Comparison of ENCODE assay signal across 8 cellular contexts in the genomic region with DNA sequence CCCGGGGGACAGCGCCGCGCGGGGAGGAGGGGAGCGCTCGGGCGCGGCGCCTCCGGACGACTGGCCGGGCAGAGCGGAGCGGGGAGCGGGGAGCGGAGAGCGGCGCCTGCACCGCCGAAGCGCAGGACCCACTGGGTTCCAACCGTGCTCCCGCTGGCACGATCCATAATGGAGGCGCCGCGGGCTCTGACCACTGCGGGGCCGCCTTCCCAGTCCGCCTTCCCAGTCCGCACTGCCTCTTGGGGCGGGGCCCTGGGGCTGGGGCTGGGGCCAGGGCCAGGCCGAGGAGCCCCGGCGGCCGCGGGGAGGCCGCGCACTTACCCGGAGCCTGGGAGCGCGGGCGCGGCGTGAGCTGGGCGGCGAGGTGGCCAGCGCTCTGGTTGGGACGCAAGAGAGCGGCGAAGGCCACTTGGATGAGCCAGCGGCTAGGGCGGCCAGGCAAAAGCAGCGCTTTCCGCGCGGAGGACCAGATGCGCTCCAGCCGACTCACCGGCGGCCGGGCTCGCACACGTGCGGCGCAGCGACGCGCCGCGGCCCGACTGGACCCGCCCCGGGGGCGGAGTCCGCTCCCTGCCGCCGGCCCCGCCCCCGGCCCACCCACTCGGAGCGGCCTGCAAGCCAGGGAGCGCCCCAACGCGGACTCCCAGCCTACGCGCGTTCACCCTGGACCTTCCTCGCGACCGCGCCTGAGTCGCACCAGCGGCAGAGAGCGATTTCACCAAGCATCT. TPM values are rescaled to one million over a fixed set of nuclear protein-coding genes. Genes with fewer than 3 reads are reported as not detected.
DNase-seq lines count a peak whose midpoint lies in the region; ATAC-seq lines count a peak whose summit lies in the region.

A gene with protein sequence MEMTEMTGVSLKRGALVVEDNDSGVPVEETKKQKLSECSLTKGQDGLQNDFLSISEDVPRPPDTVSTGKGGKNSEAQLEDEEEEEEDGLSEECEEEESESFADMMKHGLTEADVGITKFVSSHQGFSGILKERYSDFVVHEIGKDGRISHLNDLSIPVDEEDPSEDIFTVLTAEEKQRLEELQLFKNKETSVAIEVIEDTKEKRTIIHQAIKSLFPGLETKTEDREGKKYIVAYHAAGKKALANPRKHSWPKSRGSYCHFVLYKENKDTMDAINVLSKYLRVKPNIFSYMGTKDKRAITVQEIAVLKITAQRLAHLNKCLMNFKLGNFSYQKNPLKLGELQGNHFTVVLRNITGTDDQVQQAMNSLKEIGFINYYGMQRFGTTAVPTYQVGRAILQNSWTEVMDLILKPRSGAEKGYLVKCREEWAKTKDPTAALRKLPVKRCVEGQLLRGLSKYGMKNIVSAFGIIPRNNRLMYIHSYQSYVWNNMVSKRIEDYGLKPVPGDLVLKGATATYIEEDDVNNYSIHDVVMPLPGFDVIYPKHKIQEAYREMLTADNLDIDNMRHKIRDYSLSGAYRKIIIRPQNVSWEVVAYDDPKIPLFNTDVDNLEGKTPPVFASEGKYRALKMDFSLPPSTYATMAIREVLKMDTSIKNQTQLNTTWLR (minus strand): TSS at position 541 of the 728 bp plus-strand sequence. CDS start 13,759 bp downstream, outside the sequence.

- peak within 1 kb of the TSS; percentile 71 to 73 for H3K4me3 ChIP-seq in CD4-positive, alpha-beta memory T cell (ENCODE audit: low read length in 2 of 2)
- H3K4me3 ChIP-seq in effector memory CD4-positive, alpha-beta T cell (ENCODE audit: insufficient read depth, low read depth, low read length, poor library complexity, severe bottlenecking), result peak within 1 kb of the TSS; percentile 78
- H3K4me3 ChIP-seq in mesenchymal stem cell (ENCODE audit: insufficient read depth in 1 of 2, low read depth in 1 of 2, low read length in 2 of 2), result peak within 1 kb of the TSS; percentile 72 to 86

- no peaks in the 10 kb centered on the region for H3K27me3 ChIP-seq in CD4-positive, alpha-beta memory T cell (ENCODE audit: insufficient read depth, low read length)
- H3K27me3 ChIP-seq in effector memory CD4-positive, alpha-beta T cell (replicated peaks; ENCODE audit: control insufficient read depth, insufficient read depth, low read length, poor library complexity, severe bottlenecking), result no peaks in the 10 kb centered on the region
- H3K27me3 ChIP-seq in mesenchymal stem cell (ENCODE audit: control insufficient read depth in 1 of 2, insufficient read depth in 1 of 2, low read length in 2 of 2), result no peaks in the 10 kb centered on the region

- H3K4me3 Mint-ChIP-seq in CD4-positive, alpha-beta memory T cell, result peak within 1 kb of the TSS; percentile 91 to 99 (median 94)

- H2AK5ac ChIP-seq in mesenchymal stem cell (ENCODE audit: low read length, severe bottlenecking), result no peak within 1 kb of the TSS

- no peaks in the 10 kb centered on the region for H3K9me3 ChIP-seq in CD4-positive, alpha-beta memory T cell (ENCODE audit: control insufficient read depth in 1 of 2, low read length in 2 of 2)
- H3K9me3 ChIP-seq in effector memory CD4-positive, alpha-beta T cell (ENCODE audit: control insufficient read depth, low read length), result no peaks in the 10 kb centered on the region
- H3K9me3 ChIP-seq in mesenchymal stem cell (ENCODE audit: control insufficient read depth, low read length), result no peaks in the 10 kb centered on the region

- no peaks in the 10 kb centered on the region for H3K36me3 ChIP-seq in CD4-positive, alpha-beta memory T cell (ENCODE audit: insufficient read depth, low read length)
- H3K36me3 ChIP-seq in effector memory CD4-positive, alpha-beta T cell (ENCODE audit: control insufficient read depth, insufficient read depth, low read length), result no peaks in the 10 kb centered on the region
- peaks cover 6 to 7% of the 10 kb centered on the region in 2 experiments for H3K36me3 ChIP-seq in mesenchymal stem cell (ENCODE audit: control insufficient read depth in 1 of 2, insufficient read depth in 2 of 2, low read depth in 1 of 2, low read length in 2 of 2)

- H3K27ac ChIP-seq in CD4-positive, alpha-beta memory T cell (ENCODE audit: low read depth, low read length), result peak within 1 kb of the TSS; percentile 37
- peak within 1 kb of the TSS; percentile 49 for H3K27ac ChIP-seq in effector memory CD4-positive, alpha-beta T cell (ENCODE audit: insufficient read depth, low read length, poor library complexity, severe bottlenecking)
- H3K27ac ChIP-seq in mesenchymal stem cell (ENCODE audit: low read length, poor library complexity, severe bottlenecking), result peak within 1 kb of the TSS; percentile 84

- H3K23ac ChIP-seq in mesenchymal stem cell (ENCODE audit: low read length in 2 of 2), result peak within 1 kb of the TSS in 1 of 2 experiments; percentile 93

- peaks cover 6 to 23% (median 9%) of the 10 kb centered on the region in 4 donors for H3K4me1 Mint-ChIP-seq in CD4-positive, alpha-beta memory T cell

- H3K27ac Mint-ChIP-seq in CD4-positive, alpha-beta memory T cell, result peak within 1 kb of the TSS; percentile 83 to 95 (median 87)

- peak within 1 kb of the TSS; percentile 75 for H4K91ac ChIP-seq in mesenchymal stem cell (ENCODE audit: low read length)

- H3K36me3 Mint-ChIP-seq in CD4-positive, alpha-beta memory T cell, result peaks cover 0 to 3% of the 10 kb centered on the region in 2 donors

- peak within 1 kb of the TSS; percentile 79 to 94 for H3K18ac ChIP-seq in mesenchymal stem cell (ENCODE audit: low read depth in 1 of 2, low read length in 2 of 2)

- CTCF ChIA-PET in CD4-positive, alpha-beta memory T cell (lab: Charles Lee; ENCODE audit: partially characterized antibody), result interaction anchor here (1.6 to 3.7 kb wide), 2 partner anchors 10 kb away, joined by 6 to 22 read pairs; a partner anchor contains a TSS

- H3K9ac ChIP-seq in mesenchymal stem cell (ENCODE audit: low read length), result peak within 1 kb of the TSS; percentile 92

- H2BK12ac ChIP-seq in mesenchymal stem cell (ENCODE audit: low read length in 2 of 2), result peak within 1 kb of the TSS in 1 of 2 experiments; percentile 84

- peaks cover 1% of the 10 kb centered on the region for H3K79me1 ChIP-seq in mesenchymal stem cell (replicated peaks; ENCODE audit: low read length, poor library complexity, severe bottlenecking)

- peak; percentile 82 for ATAC-seq in GM19452 (IDR thresholded peaks at IDR 0.05; ENCODE audit: unreplicated experiment)
- peak; percentile 40 for ATAC-seq in HG03575 (IDR thresholded peaks at IDR 0.05; ENCODE audit: extremely low read depth, insufficient number of reproducible peaks, low FRiP score, unreplicated experiment)

- H3K4ac ChIP-seq in mesenchymal stem cell (ENCODE audit: low read depth in 1 of 2, low read length in 2 of 2), result peak within 1 kb of the TSS; percentile 64 to 69

- peak within 1 kb of the TSS; percentile 79 for H2BK120ac ChIP-seq in mesenchymal stem cell (ENCODE audit: low read depth, low read length)

- POLR2A ChIA-PET in CD4-positive, alpha-beta memory T cell (lab: Charles Lee; ENCODE audit: partially characterized antibody), result interaction anchor here (4.4 kb wide), 1 partner anchor 10 kb away, joined by 38 read pairs; a partner anchor contains a TSS

- WGBS in mesenchymal stem cell, result under 1% methylated on average over 79 of the region's 96 CpGs

- H2AFZ ChIP-seq in mesenchymal stem cell (ENCODE audit: low read depth, low read length), result peak within 1 kb of the TSS; percentile 91

- intact Hi-C loops in CD4-positive, alpha-beta memory T cell (cut with micrococcal nuclease), result loop anchor here (1.0 kb wide), 1 partner anchor 10 kb away; a partner anchor contains a TSS

- H4K8ac ChIP-seq in mesenchymal stem cell (ENCODE audit: low read length), result peak within 1 kb of the TSS; percentile 94

- H3K4me2 ChIP-seq in mesenchymal stem cell (ENCODE audit: low read length, poor library complexity, severe bottlenecking), result peak within 1 kb of the TSS; percentile 78

- peak within 1 kb of the TSS; percentile 83 for H2BK15ac ChIP-seq in mesenchymal stem cell (ENCODE audit: low read depth, poor library complexity, severe bottlenecking)

- H3K4me1 ChIP-seq in CD4-positive, alpha-beta memory T cell (ENCODE audit: insufficient read depth, low read length), result peaks cover 15% of the 10 kb centered on the region
- H3K4me1 ChIP-seq in effector memory CD4-positive, alpha-beta T cell (ENCODE audit: control insufficient read depth, insufficient read depth, low read length, poor library complexity, severe bottlenecking), result peaks cover 2% of the 10 kb centered on the region
- H3K4me1 ChIP-seq in mesenchymal stem cell (ENCODE audit: control insufficient read depth, insufficient read depth, low read depth, low read length), result peaks cover 7% of the 10 kb centered on the region

- H3K27me3 Mint-ChIP-seq in CD4-positive, alpha-beta memory T cell, result no peaks in the 10 kb centered on the region

- H2BK5ac ChIP-seq in mesenchymal stem cell (ENCODE audit: low read depth, low read length, poor library complexity, severe bottlenecking), result peak within 1 kb of the TSS; percentile 57

- peak; percentile 63 to 75 (median 74) for DNase-seq in CD4-positive, alpha-beta memory T cell
- DNase-seq in NCI-H82 treated with DMSO at 0.1 percent for 48 hours (lab: John Stamatoyannopoulos, UW; ENCODE audit: unreplicated experiment), result peak; percentile 71
- peak; percentile 92 for DNase-seq in activated CD8-positive, alpha-beta memory T cell treated with anti-CD3 and anti-CD28 coated beads for 24 hours
- DNase-seq in effector memory CD4-positive, alpha-beta T cell, result peak; percentile 62 to 70 (median 67)
- DNase-seq in mesenchymal stem cell, result peak; percentile 87
- DNase-seq in stimulated activated CD8-positive, alpha-beta memory T cell treated with anti-CD3 and anti-CD28 coated beads, Interleukin-12 subunit alpha, Interleukin-12 subunit beta, amount 100 ng/mL, for 24 hours (ENCODE audit: extremely low read depth), result peak; percentile 60

- no peaks in the 10 kb centered on the region for H3K9me3 Mint-ChIP-seq in CD4-positive, alpha-beta memory T cell

- H3K14ac ChIP-seq in mesenchymal stem cell (ENCODE audit: low read length in 2 of 2), result peak within 1 kb of the TSS in 1 of 2 experiments; percentile 91

RNA-seq across cellular contexts. Expression of the gene that starts here (rescaled TPM):
- total RNA-seq in CD4-positive, alpha-beta memory T cell, result 1 to 10 TPM; 5.2 to 5.9 TPM
- polyA plus RNA-seq in CD4-positive, alpha-beta memory T cell, result 1 to 10 TPM; 5.2 to 5.9 TPM
- polyA plus RNA-seq in mesenchymal stem cell (2013, experiment 1 of 2), result 6.1 TPM
- polyA plus RNA-seq in mesenchymal stem cell (2013, experiment 2 of 2), result 6.0 TPM

Comparison
In these comparisons a context has a peak if more than half of its experiments do, and no peak if none do; other contexts are left out.
1. Peak in every context shown above with its lines: DNase-seq, ATAC-seq, H3K4me3 ChIP-seq and H3K27ac ChIP-seq.